ENCODE assay signal across 12 cellular contexts in genomic region chr15:96418146-96418545, GRCh38.
"Had no signal": no experiment of that assay in that cellular context is flagged by ENCODE, and none has a peak within 500 bp of the region (broad histone marks: within the 10 kb centered on the region; RNA-seq: fewer than 3 reads in every experiment).

No MANE protein-coding gene starts in this region.

- DNase-seq: activated CD4-positive, alpha-beta T cell treated with anti-CD3 and anti-CD28 coated beads, Interleukin-2, amount 50 U/mL, for 1 hour; activated gamma-delta T cell; activated naive CD8-positive, alpha-beta T cell treated with anti-CD3 and anti-CD28 coated beads for 36 hours; activated T-cell treated with anti-CD3 and anti-CD28 coated beads, Interleukin-2, amount 50 U/mL, for 1 hour; endodermal cell; ovary; small intestine; thyroid gland had no signal

- H3K9me3 ChIP-seq: breast epithelium, ovary, thyroid gland, vagina had no signal

- H3K27me3 ChIP-seq: ovary had no signal

- H3K27ac ChIP-seq: breast epithelium, ovary, thyroid gland, vagina had no signal

- H3K4me1 Mint-ChIP-seq: activated naive CD8-positive, alpha-beta T cell treated with anti-CD3 and anti-CD28 coated beads for 36 hours; memory B cell had no signal

- H3K4me3 ChIP-seq: ovary, thyroid gland, vagina had no signal

- H3K36me3 Mint-ChIP-seq: activated naive CD8-positive, alpha-beta T cell treated with anti-CD3 and anti-CD28 coated beads for 36 hours; memory B cell had no signal

- H3K27ac Mint-ChIP-seq: activated naive CD8-positive, alpha-beta T cell treated with anti-CD3 and anti-CD28 coated beads for 36 hours; endodermal cell; memory B cell had no signal

- H3K36me3 ChIP-seq: breast epithelium, ovary, thyroid gland, vagina had no signal

- H3K9me3 Mint-ChIP-seq: endodermal cell; memory B cell; T-helper 1 cell treated with Interleukin-12 subunit alpha and Interleukin-12 subunit beta and Interleukin-4 antibody, amounts not matched to agents 30 μg/mL and 1 μg/mL, for 36 hours had no signal

- FAIRE-seq: small intestine had no signal

- H3K4me3 Mint-ChIP-seq: activated naive CD8-positive, alpha-beta T cell treated with anti-CD3 and anti-CD28 coated beads for 36 hours; memory B cell had no signal
